ENCODE assay signal across 6 cellular contexts in genomic region chr14:22918519-22918808, GRCh38. TPM values are rescaled to one million over a fixed set of nuclear protein-coding genes. Genes with fewer than 3 reads are reported as not detected.
DNase-seq lines count a peak whose midpoint lies in the region; ATAC-seq and TF ChIP-seq lines count a peak whose summit lies in the region.

No MANE protein-coding gene starts in this region.

- H2AFZ ChIP-seq in GM23338, result peak overlapping the region; percentile 61; the same call in 1 of the 2 replicates

- intact Hi-C loops in left lung (cut with DNase I), result no loop called here

- H3K4me2 ChIP-seq in GM23338, result peak overlapping the region; percentile 84

- H4K20me1 ChIP-seq in GM23338 (replicated peaks; ENCODE audit: insufficient read depth), result no peaks in the 10 kb centered on the region; the same call in 1 of the 2 replicates

- peak overlapping the region; percentile 96 for H3K4me3 Mint-ChIP-seq in GM23338

- POLR2A ChIA-PET in HEK293T (lab: Yijun Ruan, JAX), result interaction anchor here (1.2 to 4.1 kb wide), 10 partner anchors 11 to 454 kb away, joined by 3 to 50 read pairs (median 4); partner anchors contain the start of genes HAUS4 and PRMT5

- peaks cover 47% of the 10 kb centered on the region for H3K36me3 Mint-ChIP-seq in GM23338 (ENCODE audit: low read depth)

- CTCF ChIA-PET in HEK293T (lab: Yijun Ruan, JAX), result interaction anchor here (1.0 to 3.7 kb wide), 3 partner anchors 12 to 68 kb away, joined by 3 to 21 read pairs (median 5); partner anchors contain the start of gene PRMT5

- H3K27me3 Mint-ChIP-seq in GM23338 (ENCODE audit: insufficient read depth, low read depth, poor library complexity), result peaks cover 14% of the 10 kb centered on the region

- DNase-seq in GM23338 (ENCODE audit: low spot score) (no peak), left lung (no peak), HEK293T (ENCODE audit: extremely low spot score) (no peak), NCI-H2227 (lab: John Stamatoyannopoulos, UW; ENCODE audit: unreplicated experiment) (no peak), glomerular visceral epithelial cell (ENCODE audit: extremely low spot score) (no peak)

- H3K4me1 Mint-ChIP-seq in GM23338, result peaks cover 11% of the 10 kb centered on the region; the same call in 2 of the 3 replicates

- H3F3A ChIP-seq in GM23338 (replicated peaks; ENCODE audit: low read depth), result peaks cover 14% of the 10 kb centered on the region

- H3K79me2 ChIP-seq in GM23338 (replicated peaks; ENCODE audit: insufficient read depth), result peaks cover 42% of the 10 kb centered on the region

- TF ChIP-seq CTCF in GM23338 (conservative IDR thresholded peaks at IDR 0.05; ENCODE audit: low read depth in 2 of 2) (no peak), WI38 (IDR thresholded peaks at IDR 0.05; ENCODE audit: low read depth, low read length) (no peak), left lung (IDR thresholded peaks at IDR 0.05) (no peak)

- H3K27ac ChIP-seq in GM23338 (ENCODE audit: low read depth) (peak overlapping the region; percentile 84), left lung (peak overlapping the region; percentile 98 to 100)

- no peaks in the 10 kb centered on the region; the same call in 2 of the 3 replicates for H3K9me3 Mint-ChIP-seq in GM23338

- H3K27ac Mint-ChIP-seq in GM23338, result peak overlapping the region; percentile 100

- ATAC-seq in GM23338, result peak; percentile 14
- peak; percentile 17 for ATAC-seq in left lung

- H3K36me3 ChIP-seq in GM23338 (ENCODE audit: insufficient read depth), result peaks cover 35% of the 10 kb centered on the region
- H3K36me3 ChIP-seq in left lung, result peaks cover 0 to 39% of the 10 kb centered on the region in 2 donors

- H3K9me2 ChIP-seq in GM23338 (ENCODE audit: insufficient read depth), result no peaks in the 10 kb centered on the region

- H3K4me3 ChIP-seq in GM23338 (peak overlapping the region; percentile 63), WI38 (ENCODE audit: low read depth, low read length) (peak overlapping the region; percentile 73), left lung (peak overlapping the region; percentile 50 to 70)

- no peaks in the 10 kb centered on the region for H3K27me3 ChIP-seq in GM23338 (ENCODE audit: insufficient read depth)
- H3K27me3 ChIP-seq in left lung, result no peaks in the 10 kb centered on the region

- H3K4me1 ChIP-seq in GM23338 (ENCODE audit: insufficient read depth) (peaks cover 9% of the 10 kb centered on the region), left lung (peaks cover 15 to 53% of the 10 kb centered on the region in 2 donors)

- no peaks in the 10 kb centered on the region for H3K9me3 ChIP-seq in left lung

TF ChIP-seq in GM23338, 12 proteins besides CTCF, POLR2A, EP300 and RAD21 (continues in another document):
- TF ChIP-seq EZH2 (IDR thresholded peaks at IDR 0.05; ENCODE audit: low read depth, unreplicated experiment), result no peak

TF ChIP-seq in HEK293T, 16 proteins besides CTCF, POLR2A, EP300 and RAD21:
- TF ChIP-seq ELF4 (IDR thresholded peaks at IDR 0.05) (no peak), NFRKB (IDR thresholded peaks at IDR 0.05) (no peak), HDGF (IDR thresholded peaks at IDR 0.05; ENCODE audit: borderline replicate concordance) (no peak), ZNF384 (IDR thresholded peaks at IDR 0.05) (no peak), LEF1 (IDR thresholded peaks at IDR 0.05; ENCODE audit: borderline replicate concordance) (no peak), FOXK2 (IDR thresholded peaks at IDR 0.05) (no peak), BHLHE40 (IDR thresholded peaks at IDR 0.05; ENCODE audit: borderline replicate concordance) (no peak), FOXA1 (IDR thresholded peaks at IDR 0.05) (no peak), FOXM1 (IDR thresholded peaks at IDR 0.05; ENCODE audit: borderline replicate concordance) (no peak), SUZ12 (IDR thresholded peaks at IDR 0.05) (no peak), PKNOX1 (IDR thresholded peaks at IDR 0.05) (no peak), ARNT (IDR thresholded peaks at IDR 0.05) (no peak), SP1 (IDR thresholded peaks at IDR 0.05) (no peak)

RNA-seq across cellular contexts. Expression of gene RBM23, which starts 0.5 kb away (rescaled TPM):
- 52.8 and 1,081 TPM in 2 replicates for total RNA-seq in GM23338 (2014; rRNA removed; shearing (Covaris generic))
- polyA plus RNA-seq in GM23338 (2016; fragmentation: Nextera tagmentation; extraction: Ambion mirVana), result 14.4 and 15.2 TPM in 2 replicates
- total RNA-seq in left lung, result 10 to 100 TPM; 64.9 to 81.8 TPM

RNA-seq across cellular contexts. Expression of gene PRMT5, which starts 10.7 kb away (rescaled TPM):
- 123 and 124 TPM in 2 replicates for total RNA-seq in GM23338 (2014; rRNA removed; shearing (Covaris generic))
- 68.8 and 74.5 TPM in 2 replicates for polyA plus RNA-seq in GM23338 (2016; fragmentation: Nextera tagmentation; extraction: Ambion mirVana)
- total RNA-seq in left lung, result 10 to 100 TPM; 48.7 to 73.3 TPM

RNA-seq across cellular contexts. Expression of gene REM2, which starts 35.4 kb away (rescaled TPM):
- total RNA-seq in GM23338 (2014; rRNA removed; shearing (Covaris generic)), result 0.31 and 1.2 TPM in 2 replicates
- 2.9 and 3.0 TPM in 2 replicates for polyA plus RNA-seq in GM23338 (2016; fragmentation: Nextera tagmentation; extraction: Ambion mirVana)
- total RNA-seq in left lung, result under 1 TPM; 0.29 to 0.73 TPM

RNA-seq across cellular contexts. Expression of gene HAUS4, which starts 38.4 kb away (rescaled TPM):
- 60.4 and 85.3 TPM in 2 replicates for total RNA-seq in GM23338 (2014; rRNA removed; shearing (Covaris generic))
- 20.8 and 24.6 TPM in 2 replicates for polyA plus RNA-seq in GM23338 (2016; fragmentation: Nextera tagmentation; extraction: Ambion mirVana)
- total RNA-seq in left lung, result 10 to 100 TPM; 47.6 to 51.4 TPM

RNA-seq across cellular contexts. Expression of gene LRP10, which starts 46.9 kb away (rescaled TPM):
- total RNA-seq in GM23338 (2014; rRNA removed; shearing (Covaris generic)), result 16.5 and 18.1 TPM in 2 replicates
- polyA plus RNA-seq in GM23338 (2016; fragmentation: Nextera tagmentation; extraction: Ambion mirVana), result 5.4 and 6.4 TPM in 2 replicates
- 100 to 1,000 TPM; 141 to 147 TPM for total RNA-seq in left lung
